In the genomic region with DNA sequence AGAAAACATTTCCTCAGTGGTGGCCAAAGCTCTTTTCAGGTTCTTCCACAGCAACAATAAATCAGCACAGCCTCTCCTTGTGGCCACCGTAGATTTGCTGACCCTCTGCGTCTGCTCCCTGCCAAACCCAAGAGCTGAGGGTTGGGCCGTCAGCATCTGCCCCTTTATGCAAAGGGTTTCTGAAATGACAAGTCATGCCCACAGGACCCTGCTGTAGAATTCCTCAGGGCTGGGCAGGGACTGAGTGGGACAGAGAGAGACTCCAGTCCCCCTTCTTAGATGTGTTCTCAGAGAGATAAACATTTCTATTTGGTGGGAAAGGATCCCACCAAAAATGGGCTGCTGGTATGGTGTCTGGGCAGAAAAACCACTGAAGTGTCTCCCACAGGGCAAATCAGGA, we compare ENCODE assay signal across 32 cellular contexts.
"Had no signal": no experiment of that assay in that cellular context is flagged by ENCODE, and none has a peak within 500 bp of the region (broad histone marks: within the 10 kb centered on the region; RNA-seq: fewer than 3 reads in every experiment).

No MANE protein-coding gene starts in this region.

- H3K27ac Mint-ChIP-seq: dendritic cell treated with granulocyte-macrophage colony-stimulating factor and Interleukin-4, amounts not matched to agents 40 ng/mL and 50 ng/mL, for 4 days; endodermal cell; mesothelial cell of epicardium; naive thymus-derived CD8-positive, alpha-beta T cell; progenitor cell of endocrine pancreas; type B pancreatic cell had no signal

- DNase-seq: colonic mucosa; effector CD8-positive, alpha-beta T cell; endodermal cell; foreskin fibroblast; glutamatergic neuron; heart right ventricle; hippocampal formation; left cardiac atrium; left lung; mesenchymal stem cell; mucosa of descending colon; naive thymus-derived CD8-positive, alpha-beta T cell; occipital lobe; right lobe of liver; stimulated activated CD4-positive, alpha-beta T cell treated with anti-CD3 and anti-CD28 coated beads, Interleukin-12 subunit alpha, Interleukin-12 subunit beta, amount 100 ng/mL, for 4 hours; stimulated activated CD4-positive, alpha-beta T cell treated with anti-CD3 and anti-CD28 coated beads, Interleukin-1b, Interleukin-23, amount 100 ng/mL, for 48 hours; stimulated activated CD4-positive, alpha-beta T cell treated with anti-CD3 and anti-CD28 coated beads, Interleukin-4, amount 100 ng/mL, for 1 hour; stimulated activated CD8-positive, alpha-beta memory T cell treated with anti-CD3 and anti-CD28 coated beads, Interleukin-4, amount 100 ng/mL, for 48 hours; stimulated activated naive CD4-positive, alpha-beta T cell treated with Interleukin-2 at 50 U/mL for 16 hours; substantia nigra; testis; tibial artery had no signal

- H3K4me3 ChIP-seq: colonic mucosa, gastroesophageal sphincter, heart right ventricle, left lung, mucosa of descending colon, right lobe of liver, smooth muscle cell, testis, tibial artery had no signal

- H3K36me3 ChIP-seq: colonic mucosa, gastroesophageal sphincter, heart right ventricle, left lung, right lobe of liver, tibial artery had no signal

- H3K79me2 ChIP-seq: parathyroid adenoma had no signal

- H3K4me2 ChIP-seq: smooth muscle cell had no signal

- H3K27ac ChIP-seq: colonic mucosa, epithelial cell of prostate, gastroesophageal sphincter, heart right ventricle, left lung, parathyroid adenoma, right lobe of liver, testis had no signal

- H3K27me3 ChIP-seq: colonic mucosa, gastroesophageal sphincter, heart right ventricle, left lung, right lobe of liver, testis, tibial artery had no signal

- H3K36me3 Mint-ChIP-seq: mesothelial cell of epicardium; naive thymus-derived CD8-positive, alpha-beta T cell; type B pancreatic cell had no signal

- H3K9me3 Mint-ChIP-seq: naive thymus-derived CD8-positive, alpha-beta T cell; type B pancreatic cell had no signal

- H3K4me1 Mint-ChIP-seq: naive thymus-derived CD8-positive, alpha-beta T cell had no signal

- ATAC-seq: esophagus mucosa; gastroesophageal sphincter; heart right ventricle; left cardiac atrium; left lung; mucosa of descending colon; naive thymus-derived CD8-positive, alpha-beta T cell; right lobe of liver had no signal

- H3K9me3 ChIP-seq: colonic mucosa, gastroesophageal sphincter, heart right ventricle, left lung, mucosa of descending colon, right lobe of liver, testis, tibial artery had no signal

- H2AFZ ChIP-seq: parathyroid adenoma had no signal

- H3K4me1 ChIP-seq: colonic mucosa, left lung, right lobe of liver, testis had no signal

- H3K27me3 Mint-ChIP-seq: dendritic cell treated with granulocyte-macrophage colony-stimulating factor and Interleukin-4, amounts not matched to agents 40 ng/mL and 50 ng/mL, for 4 days; progenitor cell of endocrine pancreas; type B pancreatic cell had no signal

- FAIRE-seq: islet of Langerhans had no signal

- H3K4me3 Mint-ChIP-seq: dendritic cell treated with granulocyte-macrophage colony-stimulating factor and Interleukin-4, amounts not matched to agents 40 ng/mL and 50 ng/mL, for 4 days; endodermal cell; mesothelial cell of epicardium; naive thymus-derived CD8-positive, alpha-beta T cell; type B pancreatic cell had no signal

- H3K9ac ChIP-seq: parathyroid adenoma had no signal
